1 cellular context compared by ENCODE assay signal in genomic region chr9:126914458-126915280, GRCh38.
A peak's percentile ranks its signal among the peaks of the same experiment; 100 is the strongest.
TF ChIP-seq lines count a peak whose summit lies in the region.

RALGPS1 (plus strand) TSS chr9:126914782; CDS start chr9:126962290, 47,508 bp downstream.

TF ChIP-seq in HepG2, 621 proteins besides CTCF, POLR2A, EP300 and RAD21 (continued from another document):
- TF ChIP-seq, protein P1, sequence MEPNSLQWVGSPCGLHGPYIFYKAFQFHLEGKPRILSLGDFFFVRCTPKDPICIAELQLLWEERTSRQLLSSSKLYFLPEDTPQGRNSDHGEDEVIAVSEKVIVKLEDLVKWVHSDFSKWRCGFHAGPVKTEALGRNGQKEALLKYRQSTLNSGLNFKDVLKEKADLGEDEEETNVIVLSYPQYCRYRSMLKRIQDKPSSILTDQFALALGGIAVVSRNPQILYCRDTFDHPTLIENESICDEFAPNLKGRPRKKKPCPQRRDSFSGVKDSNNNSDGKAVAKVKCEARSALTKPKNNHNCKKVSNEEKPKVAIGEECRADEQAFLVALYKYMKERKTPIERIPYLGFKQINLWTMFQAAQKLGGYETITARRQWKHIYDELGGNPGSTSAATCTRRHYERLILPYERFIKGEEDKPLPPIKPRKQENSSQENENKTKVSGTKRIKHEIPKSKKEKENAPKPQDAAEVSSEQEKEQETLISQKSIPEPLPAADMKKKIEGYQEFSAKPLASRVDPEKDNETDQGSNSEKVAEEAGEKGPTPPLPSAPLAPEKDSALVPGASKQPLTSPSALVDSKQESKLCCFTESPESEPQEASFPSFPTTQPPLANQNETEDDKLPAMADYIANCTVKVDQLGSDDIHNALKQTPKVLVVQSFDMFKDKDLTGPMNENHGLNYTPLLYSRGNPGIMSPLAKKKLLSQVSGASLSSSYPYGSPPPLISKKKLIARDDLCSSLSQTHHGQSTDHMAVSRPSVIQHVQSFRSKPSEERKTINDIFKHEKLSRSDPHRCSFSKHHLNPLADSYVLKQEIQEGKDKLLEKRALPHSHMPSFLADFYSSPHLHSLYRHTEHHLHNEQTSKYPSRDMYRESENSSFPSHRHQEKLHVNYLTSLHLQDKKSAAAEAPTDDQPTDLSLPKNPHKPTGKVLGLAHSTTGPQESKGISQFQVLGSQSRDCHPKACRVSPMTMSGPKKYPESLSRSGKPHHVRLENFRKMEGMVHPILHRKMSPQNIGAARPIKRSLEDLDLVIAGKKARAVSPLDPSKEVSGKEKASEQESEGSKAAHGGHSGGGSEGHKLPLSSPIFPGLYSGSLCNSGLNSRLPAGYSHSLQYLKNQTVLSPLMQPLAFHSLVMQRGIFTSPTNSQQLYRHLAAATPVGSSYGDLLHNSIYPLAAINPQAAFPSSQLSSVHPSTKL (CRISPR knock-in tag; IDR thresholded peaks at IDR 0.05) = peak; percentile 20; the same call in 1 of the 2 replicates
- TF ChIP-seq ZNF891 (CRISPR knock-in tag; IDR thresholded peaks at IDR 0.05) = 0 out of 2 replicates have a peak, but pooled peaks have one; percentile 22
- TF ChIP-seq ARID4A (CRISPR knock-in tag; IDR thresholded peaks at IDR 0.05; ENCODE audit: borderline replicate concordance) = peak; percentile 22; the same call in 1 of the 2 replicates
- TF ChIP-seq SYNCRIP (IDR thresholded peaks at IDR 0.05; ENCODE audit: insufficient read depth, low read depth, low read length) = no peak
- no peak for TF ChIP-seq ZIK1 (CRISPR knock-in tag; IDR thresholded peaks at IDR 0.05; ENCODE audit: borderline replicate concordance, low read depth)
- TF ChIP-seq ZGPAT (CRISPR knock-in tag; IDR thresholded peaks at IDR 0.05) = no peak
- no peak for TF ChIP-seq ZMYM3 (CRISPR knock-in tag; IDR thresholded peaks at IDR 0.05)
- TF ChIP-seq ASH2L (IDR thresholded peaks at IDR 0.05; ENCODE audit: insufficient read length, low read depth, low read length) = peak; percentile 37
- TF ChIP-seq, protein P2, sequence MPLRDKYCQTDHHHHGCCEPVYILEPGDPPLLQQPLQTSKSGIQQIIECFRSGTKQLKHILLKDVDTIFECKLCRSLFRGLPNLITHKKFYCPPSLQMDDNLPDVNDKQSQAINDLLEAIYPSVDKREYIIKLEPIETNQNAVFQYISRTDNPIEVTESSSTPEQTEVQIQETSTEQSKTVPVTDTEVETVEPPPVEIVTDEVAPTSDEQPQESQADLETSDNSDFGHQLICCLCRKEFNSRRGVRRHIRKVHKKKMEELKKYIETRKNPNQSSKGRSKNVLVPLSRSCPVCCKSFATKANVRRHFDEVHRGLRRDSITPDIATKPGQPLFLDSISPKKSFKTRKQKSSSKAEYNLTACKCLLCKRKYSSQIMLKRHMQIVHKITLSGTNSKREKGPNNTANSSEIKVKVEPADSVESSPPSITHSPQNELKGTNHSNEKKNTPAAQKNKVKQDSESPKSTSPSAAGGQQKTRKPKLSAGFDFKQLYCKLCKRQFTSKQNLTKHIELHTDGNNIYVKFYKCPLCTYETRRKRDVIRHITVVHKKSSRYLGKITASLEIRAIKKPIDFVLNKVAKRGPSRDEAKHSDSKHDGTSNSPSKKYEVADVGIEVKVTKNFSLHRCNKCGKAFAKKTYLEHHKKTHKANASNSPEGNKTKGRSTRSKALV (CRISPR knock-in tag; IDR thresholded peaks at IDR 0.05) = 0 out of 2 replicates have a peak, but pooled peaks have one; percentile 46
- TF ChIP-seq, protein P3, sequence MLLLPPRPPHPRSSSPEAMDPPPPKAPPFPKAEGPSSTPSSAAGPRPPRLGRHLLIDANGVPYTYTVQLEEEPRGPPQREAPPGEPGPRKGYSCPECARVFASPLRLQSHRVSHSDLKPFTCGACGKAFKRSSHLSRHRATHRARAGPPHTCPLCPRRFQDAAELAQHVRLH (CRISPR knock-in tag; IDR thresholded peaks at IDR 0.05; ENCODE audit: borderline replicate concordance, low read depth) = no peak
- 0 out of 2 replicates have a peak, but pooled peaks have one; percentile 34 for TF ChIP-seq KMT2B (CRISPR knock-in tag; IDR thresholded peaks at IDR 0.05)
- peak; percentile 91 for TF ChIP-seq NFYC (CRISPR knock-in tag; IDR thresholded peaks at IDR 0.05)
- no peak for TF ChIP-seq ZNF12 (CRISPR knock-in tag; IDR thresholded peaks at IDR 0.05)
- no peak for TF ChIP-seq ZUFSP (CRISPR knock-in tag; IDR thresholded peaks at IDR 0.05; ENCODE audit: borderline replicate concordance)
- 0 out of 2 replicates have a peak, but pooled peaks have one; percentile 38 for TF ChIP-seq RXRA (CRISPR knock-in tag; IDR thresholded peaks at IDR 0.05)
- no peak for TF ChIP-seq TRIM22 (IDR thresholded peaks at IDR 0.05)
- no peak for TF ChIP-seq MXD1 (CRISPR knock-in tag; IDR thresholded peaks at IDR 0.05)
- TF ChIP-seq ZNF30 (CRISPR knock-in tag; IDR thresholded peaks at IDR 0.05) = no peak
- TF ChIP-seq TGIF2 (CRISPR knock-in tag; IDR thresholded peaks at IDR 0.05) = no peak
- no peak for TF ChIP-seq ZNF317 (CRISPR knock-in tag; IDR thresholded peaks at IDR 0.05)
- TF ChIP-seq, protein P4, sequence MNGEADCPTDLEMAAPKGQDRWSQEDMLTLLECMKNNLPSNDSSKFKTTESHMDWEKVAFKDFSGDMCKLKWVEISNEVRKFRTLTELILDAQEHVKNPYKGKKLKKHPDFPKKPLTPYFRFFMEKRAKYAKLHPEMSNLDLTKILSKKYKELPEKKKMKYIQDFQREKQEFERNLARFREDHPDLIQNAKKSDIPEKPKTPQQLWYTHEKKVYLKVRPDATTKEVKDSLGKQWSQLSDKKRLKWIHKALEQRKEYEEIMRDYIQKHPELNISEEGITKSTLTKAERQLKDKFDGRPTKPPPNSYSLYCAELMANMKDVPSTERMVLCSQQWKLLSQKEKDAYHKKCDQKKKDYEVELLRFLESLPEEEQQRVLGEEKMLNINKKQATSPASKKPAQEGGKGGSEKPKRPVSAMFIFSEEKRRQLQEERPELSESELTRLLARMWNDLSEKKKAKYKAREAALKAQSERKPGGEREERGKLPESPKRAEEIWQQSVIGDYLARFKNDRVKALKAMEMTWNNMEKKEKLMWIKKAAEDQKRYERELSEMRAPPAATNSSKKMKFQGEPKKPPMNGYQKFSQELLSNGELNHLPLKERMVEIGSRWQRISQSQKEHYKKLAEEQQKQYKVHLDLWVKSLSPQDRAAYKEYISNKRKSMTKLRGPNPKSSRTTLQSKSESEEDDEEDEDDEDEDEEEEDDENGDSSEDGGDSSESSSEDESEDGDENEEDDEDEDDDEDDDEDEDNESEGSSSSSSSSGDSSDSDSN (CRISPR knock-in tag; IDR thresholded peaks at IDR 0.05) = peak; percentile 77
- no peak for TF ChIP-seq NR1H2 (CRISPR knock-in tag; IDR thresholded peaks at IDR 0.05; ENCODE audit: borderline replicate concordance, low read depth)
- no peak for TF ChIP-seq THAP9 (CRISPR knock-in tag; IDR thresholded peaks at IDR 0.05; ENCODE audit: borderline replicate concordance)
- TF ChIP-seq XRCC5 (optimal IDR thresholded peaks at IDR 0.05; ENCODE audit: low read length) = peak; percentile 38
- no peak for TF ChIP-seq ZNF615 (CRISPR knock-in tag; IDR thresholded peaks at IDR 0.05; ENCODE audit: borderline replicate concordance)
- 0 out of 2 replicates have a peak, but pooled peaks have one; percentile 30 for TF ChIP-seq ERF (CRISPR knock-in tag; IDR thresholded peaks at IDR 0.05)
- peak; percentile 97 for TF ChIP-seq ZNF263 (CRISPR knock-in tag; IDR thresholded peaks at IDR 0.05)
- 0 out of 2 replicates have a peak, but pooled peaks have one; percentile 39 for TF ChIP-seq ZNF441 (CRISPR knock-in tag; IDR thresholded peaks at IDR 0.05; ENCODE audit: borderline replicate concordance)
- TF ChIP-seq ZEB1 (IDR thresholded peaks at IDR 0.05; ENCODE audit: insufficient replicate concordance, low read depth) = peak; percentile 28
- peak; percentile 76 for TF ChIP-seq ZFX (CRISPR knock-in tag; IDR thresholded peaks at IDR 0.05; ENCODE audit: low read depth)
- TF ChIP-seq FOXC1 (CRISPR knock-in tag; IDR thresholded peaks at IDR 0.05; ENCODE audit: borderline replicate concordance) = no peak
- peak; percentile 51 for TF ChIP-seq HDAC1 (CRISPR knock-in tag; IDR thresholded peaks at IDR 0.05)
